13 cellular contexts compared by ENCODE assay signal in genomic region chr14:68460541-68460940, GRCh38.
DNase-seq lines count a peak whose midpoint lies in the region; TF ChIP-seq lines count a peak whose summit lies in the region.
"Had no signal": no experiment of that assay in that cellular context is flagged by ENCODE, and none has a peak within 500 bp of the region (broad histone marks: within the 10 kb centered on the region; RNA-seq: fewer than 3 reads in every experiment).

No MANE protein-coding gene starts in this region.

- no peaks in the 10 kb centered on the region for H3K4me1 Mint-ChIP-seq in activated naive CD8-positive, alpha-beta T cell treated with anti-CD3 and anti-CD28 coated beads for 36 hours
- H3K4me1 Mint-ChIP-seq in type B pancreatic cell (ENCODE audit: unreplicated experiment), result peaks cover 47% of the 10 kb centered on the region
- H3K4me1 Mint-ChIP-seq: immature natural killer cell had no signal

- H3K4me3 ChIP-seq in PC-9 (no peak overlapping the region), esophagus squamous epithelium (no peak overlapping the region), suprapubic skin (no peak overlapping the region)

- BruUV-seq in PC-9 (replicated peaks; lab: Mats Ljungman, UMichigan), result no TSS peak

- no peak overlapping the region for H2AFZ ChIP-seq in PC-9

- peak overlapping the region; percentile 68 for H3K4me2 ChIP-seq in PC-9

- H3K36me3 Mint-ChIP-seq in activated naive CD8-positive, alpha-beta T cell treated with anti-CD3 and anti-CD28 coated beads for 36 hours, result no peaks in the 10 kb centered on the region
- peaks cover 3% of the 10 kb centered on the region for H3K36me3 Mint-ChIP-seq in type B pancreatic cell

- H3K9me3 ChIP-seq in PC-9 (ENCODE audit: insufficient read depth, low read depth) (peaks cover 5% of the 10 kb centered on the region; the same call in 1 of the 2 replicates), esophagus squamous epithelium (no peaks in the 10 kb centered on the region), suprapubic skin (no peaks in the 10 kb centered on the region)

- H3K36me3 ChIP-seq in PC-9 (ENCODE audit: low read depth) (peaks cover 10% of the 10 kb centered on the region; the same call in 1 of the 2 replicates), esophagus squamous epithelium (no peaks in the 10 kb centered on the region), suprapubic skin (no peaks in the 10 kb centered on the region)

- H3K79me2 ChIP-seq in PC-9 (ENCODE audit: low read depth), result no peaks in the 10 kb centered on the region

- DNase-seq in PC-9 (no peak), esophagus squamous epithelium (lab: John Stamatoyannopoulos, UW) (no peak), midbrain (lab: John Stamatoyannopoulos, UW) (peak; percentile 10), suprapubic skin (ENCODE audit: low spot score in 2 of 2) (no peak), NCI-H187 (lab: John Stamatoyannopoulos, UW) (no peak), NCI-H2196 treated with DMSO at 0.1 percent for 48 hours (lab: John Stamatoyannopoulos, UW; ENCODE audit: unreplicated experiment) (no peak), type B pancreatic cell (ENCODE audit: extremely low spot score, unreplicated experiment) (no peak)
- no peak for DNase-seq in activated naive CD8-positive, alpha-beta T cell treated with anti-CD3 and anti-CD28 coated beads for 36 hours
- DNase-seq: activated CD8-positive, alpha-beta T cell treated with anti-CD3 and anti-CD28 coated beads for 36 hours; foreskin keratinocyte; immature natural killer cell; NCI-H2227 treated with DMSO at 0.1 percent for 48 hours; posterior cingulate gyrus had no signal

- no peaks in the 10 kb centered on the region for H3K9me2 ChIP-seq in PC-9 (ENCODE audit: insufficient read depth)

- H4K20me1 ChIP-seq in PC-9 (ENCODE audit: insufficient read depth), result no peaks in the 10 kb centered on the region

- H3F3A ChIP-seq in PC-9 (ENCODE audit: insufficient read depth, low read depth), result peaks cover 64% of the 10 kb centered on the region

- TF ChIP-seq CTCF in PC-9 (conservative IDR thresholded peaks at IDR 0.05) (no peak), esophagus squamous epithelium (IDR thresholded peaks at IDR 0.05) (no peak), suprapubic skin (IDR thresholded peaks at IDR 0.05) (no peak), type B pancreatic cell (conservative IDR thresholded peaks at IDR 0.05) (no peak)

- CTCF ChIA-PET in PC-9 (lab: Charles Lee), result interaction anchor here (0.6 kb wide), 2 partner anchors 29 to 161 kb away, joined by 3 to 6 read pairs; no protein-coding TSS in a partner anchor

- WGBS in esophagus squamous epithelium, 2 donors, result 88 to 100% methylated on average over 1 of the region's 1 CpG
- 89% methylated on average over 1 of the region's 1 CpG for WGBS in suprapubic skin

- H3K27ac ChIP-seq in PC-9, result peak overlapping the region; percentile 93
- H3K27ac ChIP-seq in esophagus squamous epithelium, result peak overlapping the region; percentile 67 to 85 (median 80)
- peak overlapping the region; percentile 69 for H3K27ac ChIP-seq in suprapubic skin

- H3K27me3 ChIP-seq in PC-9 (ENCODE audit: insufficient read depth, low read depth) (no peaks in the 10 kb centered on the region), esophagus squamous epithelium (no peaks in the 10 kb centered on the region), suprapubic skin (no peaks in the 10 kb centered on the region)
- H3K27me3 ChIP-seq: foreskin keratinocyte had no signal

- H3K4me3 Mint-ChIP-seq in activated naive CD8-positive, alpha-beta T cell treated with anti-CD3 and anti-CD28 coated beads for 36 hours, result no peak overlapping the region
- H3K4me3 Mint-ChIP-seq in type B pancreatic cell, result no peak overlapping the region
- H3K4me3 Mint-ChIP-seq: activated CD8-positive, alpha-beta T cell treated with anti-CD3 and anti-CD28 coated beads for 36 hours; immature natural killer cell had no signal

- H3K27ac Mint-ChIP-seq in activated naive CD8-positive, alpha-beta T cell treated with anti-CD3 and anti-CD28 coated beads for 36 hours, result no peak overlapping the region
- H3K27ac Mint-ChIP-seq in type B pancreatic cell, result no peak overlapping the region
- H3K27ac Mint-ChIP-seq: activated CD8-positive, alpha-beta T cell treated with anti-CD3 and anti-CD28 coated beads for 36 hours; immature natural killer cell had no signal

- intact Hi-C loops in PC-9 (cut with micrococcal nuclease; ENCODE audit: unreplicated experiment), result loop anchor here (10.0 kb wide), 1 partner anchor 316 kb away; no protein-coding TSS in a partner anchor
- intact Hi-C loops in esophagus squamous epithelium (cut with DNase I), result no loop called here

- TF ChIP-seq POLR2A in esophagus squamous epithelium (IDR thresholded peaks at IDR 0.05) (no peak), suprapubic skin (IDR thresholded peaks at IDR 0.05) (no peak)

- no peaks in the 10 kb centered on the region for H3K9me3 Mint-ChIP-seq in activated naive CD8-positive, alpha-beta T cell treated with anti-CD3 and anti-CD28 coated beads for 36 hours
- peaks cover 17% of the 10 kb centered on the region for H3K9me3 Mint-ChIP-seq in type B pancreatic cell

- no peak for TF ChIP-seq EP300 in suprapubic skin (IDR thresholded peaks at IDR 0.05)

- H3K4me1 ChIP-seq in PC-9 (replicated peaks; ENCODE audit: insufficient read depth) (peaks cover 87% of the 10 kb centered on the region), esophagus squamous epithelium (peaks cover 13 to 41% (median 33%) of the 10 kb centered on the region in 3 donors), suprapubic skin (peaks cover 33% of the 10 kb centered on the region)

- no peaks in the 10 kb centered on the region for H3K27me3 Mint-ChIP-seq in activated naive CD8-positive, alpha-beta T cell treated with anti-CD3 and anti-CD28 coated beads for 36 hours
- no peaks in the 10 kb centered on the region for H3K27me3 Mint-ChIP-seq in type B pancreatic cell
- H3K27me3 Mint-ChIP-seq: activated CD8-positive, alpha-beta T cell treated with anti-CD3 and anti-CD28 coated beads for 36 hours had no signal

- POLR2A ChIA-PET in PC-9 (lab: Charles Lee; ENCODE audit: unreplicated experiment), result interaction anchor here (1.0 kb wide), 1 partner anchor 204 kb away, joined by 8 read pairs; no protein-coding TSS in a partner anchor
